In genomic region chr22:44890416-44891292, GRCh38 we compare ENCODE assay signal across 17 cellular contexts.
"Had no signal": no experiment of that assay in that cellular context is flagged by ENCODE, and none has a peak within 500 bp of the region (broad histone marks: within the 10 kb centered on the region; RNA-seq: fewer than 3 reads in every experiment).

No MANE protein-coding gene starts in this region.

- H3K4me1 ChIP-seq: adrenal gland, esophagus squamous epithelium, pancreas, right lobe of liver had no signal

- H3K9me3 ChIP-seq: adrenal gland, esophagus squamous epithelium, pancreas, right lobe of liver had no signal

- H3K36me3 ChIP-seq: adrenal gland, esophagus squamous epithelium, pancreas, right lobe of liver had no signal

- H3K4me3 ChIP-seq: adrenal gland, esophagus squamous epithelium, hepatocyte, pancreas, right lobe of liver, smooth muscle cell had no signal

- ATAC-seq: activated naive CD4-positive, alpha-beta T cell treated with anti-CD3 and anti-CD28 coated beads, Interleukin-2, amount 50 U/mL, for 72 hours; pancreas had no signal

- H3K27me3 ChIP-seq: adrenal gland, hepatocyte, pancreas, right lobe of liver had no signal

- H3K27ac ChIP-seq: adrenal gland, esophagus squamous epithelium, hepatocyte, pancreas, right lobe of liver, WERI-Rb-1 had no signal

- DNase-seq: activated CD4-positive, alpha-beta T cell treated with anti-CD3 and anti-CD28 coated beads for 1 hour; activated CD8-positive, alpha-beta memory T cell treated with anti-CD3 and anti-CD28 coated beads for 24 hours; activated gamma-delta T cell; adrenal gland; effector memory CD4-positive, alpha-beta T cell; esophagus squamous epithelium; mammary epithelial cell; naive B cell; stimulated activated CD4-positive, alpha-beta T cell treated with anti-CD3 and anti-CD28 coated beads, Interleukin-4, amount 100 ng/mL, for 24 hours; stimulated activated naive B cell treated with anti-CD40 and anti-IgM and Interleukin-4, amounts not matched to agents 10 μg/mL and 1 μg/mL and 100 μg/mL, for 72 hours; SW 1271; WERI-Rb-1 had no signal
